Comparison of ENCODE assay signal across 8 cellular contexts in genomic region chr1:46036894-46037596, GRCh38.
DNase-seq lines count a peak whose midpoint lies in the region; ATAC-seq, FAIRE-seq and TF ChIP-seq lines count a peak whose summit lies in the region.

No MANE protein-coding gene starts in this region.

- peak; percentile 72 for DNase-seq in D721Med (ENCODE audit: insufficient read length, low spot score)
- DNase-seq in NCI-H69 (lab: John Stamatoyannopoulos, UW) = peak; percentile 66
- peak; percentile 80 to 85 for DNase-seq in activated CD4-positive, alpha-beta T cell treated with anti-CD3 and anti-CD28 coated beads, Interleukin-2, amount 50 U/mL, for 24 hours (ENCODE audit: low read depth in 1 of 2, low spot score in 1 of 2)
- peak; percentile 77 for DNase-seq in dedifferentiated amniotic fluid mesenchymal stem cell (ENCODE audit: extremely low spot score)
- peak; percentile 85 to 97 for DNase-seq in lower leg skin (ENCODE audit: low spot score in 2 of 2)
- peak; percentile 69 to 82 (median 73) for DNase-seq in stimulated activated CD4-positive, alpha-beta T cell treated with anti-CD3 and anti-CD28 coated beads, TNF-alpha, amount 100 ng/mL, for 4 hours (ENCODE audit: low read depth in 3 of 3)

- no peak for TF ChIP-seq POLR2A in lower leg skin (IDR thresholded peaks at IDR 0.05)

- ATAC-seq in HG02798 (IDR thresholded peaks at IDR 0.05; ENCODE audit: poor library complexity, unreplicated experiment) (peak; percentile 56), HG03520 (IDR thresholded peaks at IDR 0.05; ENCODE audit: unreplicated experiment) (no peak)

- no peak for FAIRE-seq in D721Med (lab: Jason Lieb, UNC)

- TF ChIP-seq CTCF in D721Med (IDR thresholded peaks at IDR 0.05; ENCODE audit: insufficient read depth, missing control alignments) (peak; percentile 98), lower leg skin (IDR thresholded peaks at IDR 0.05) (peak in 1 of 3 donors; percentile 86)

- no peak overlapping the region for H3K4me3 ChIP-seq in lower leg skin (ENCODE audit: low read depth, poor library complexity, severe bottlenecking)

- intact Hi-C loops in lower leg skin (cut with DNase I; ENCODE audit: low total_unique reads) = loop anchor here (5.0 kb wide), 2 partner anchors 145 to 185 kb away; no protein-coding TSS in a partner anchor

- 13 to 16% methylated on average over 9 of the region's 9 CpGs for WGBS in lower leg skin, 2 donors
